30 cellular contexts compared by ENCODE assay signal in the genomic region with DNA sequence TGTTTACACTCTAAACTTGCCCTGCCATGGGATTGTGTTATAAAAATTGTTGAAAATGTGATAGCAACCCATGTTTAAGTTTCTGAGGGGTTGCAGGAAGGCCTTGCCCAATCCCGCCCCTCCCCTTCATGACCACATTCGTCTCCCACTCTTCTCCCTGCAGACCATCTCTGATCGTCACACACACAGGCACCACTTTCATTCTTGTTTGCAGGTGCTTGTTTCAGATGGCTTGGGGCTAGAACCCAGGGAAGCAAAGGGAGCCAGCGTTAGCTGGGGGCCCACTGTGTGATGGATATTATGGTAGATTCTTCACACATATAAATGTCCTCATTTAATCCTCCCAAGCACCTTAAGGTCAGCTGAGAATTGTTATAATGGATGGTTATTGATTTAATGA.
"Had no signal": no experiment of that assay in that cellular context is flagged by ENCODE, and none has a peak within 500 bp of the region (broad histone marks: within the 10 kb centered on the region; RNA-seq: fewer than 3 reads in every experiment).

No MANE protein-coding gene starts in this region.

- H3K4me1 ChIP-seq: ascending aorta, breast epithelium had no signal

- ATAC-seq: activated naive CD4-positive, alpha-beta T cell treated with anti-CD3 and anti-CD28 coated beads, Interleukin-2, amount 50 U/mL, for 72 hours; activated naive CD8-positive, alpha-beta T cell treated with anti-CD3 and anti-CD28 coated beads, Interleukin-2, amount 50 U/mL, for 24 hours; activated T-cell treated with anti-CD3 and anti-CD28 coated beads, Interleukin-2, amount 50 U/mL, for 4 hours; activated T-cell treated with anti-CD3 and anti-CD28 coated beads, Interleukin-2, amount 50 U/mL, for 72 hours; activated T-helper 17 cell treated with anti-CD3 and anti-CD28 coated beads, Interleukin-2, amount 50 U/mL, for 72 hours; body of pancreas had no signal

- H3K4me3 ChIP-seq: adrenal gland, ascending aorta, body of pancreas, breast epithelium, cardiac muscle cell had no signal

- DNase-seq: activated effector memory CD4-positive, alpha-beta T cell treated with anti-CD3 and anti-CD28 coated beads, Interleukin-2, amount 50 U/mL, for 16 hours; activated effector memory CD4-positive, alpha-beta T cell treated with Interleukin-2 at 50 U/mL for 16 hours; activated gamma-delta T cell; activated gamma-delta T cell treated with Interleukin-2 at 50 U/mL for 16 hours; activated naive CD4-positive, alpha-beta T cell; activated naive CD4-positive, alpha-beta T cell treated with anti-CD3 and anti-CD28 coated beads for 36 hours; activated naive CD4-positive, alpha-beta T cell treated with anti-CD3 and anti-CD28 coated beads, Interleukin-2, amount 10 ng/mL, durations not matched to agents 7 days and 5 days; activated naive CD4-positive, alpha-beta T cell treated with anti-CD3 and anti-CD28 coated beads, Interleukin-2, amount 50 U/mL, for 16 hours; activated naive CD4-positive, alpha-beta T cell treated with Interleukin-2 at 50 U/mL for 16 hours; activated naive CD8-positive, alpha-beta T cell treated with anti-CD3 and anti-CD28 coated beads for 36 hours; activated naive CD8-positive, alpha-beta T cell treated with anti-CD3 and anti-CD28 coated beads, Interleukin-2, amount 10 ng/mL, durations not matched to agents 7 days and 5 days; activated naive CD8-positive, alpha-beta T cell treated with anti-CD3 and anti-CD28 coated beads, Interleukin-2, amount 50 U/mL, for 24 hours; activated T-cell treated with anti-CD3 and anti-CD28 coated beads, Interleukin-2, amount 50 U/mL, for 24 hours; activated T-cell treated with anti-CD3 and anti-CD28 coated beads, Interleukin-2, amount 50 U/mL, for 4 hours; activated T-cell treated with anti-CD3 and anti-CD28 coated beads, Interleukin-2, amount 50 U/mL, for 48 hours; activated T-cell treated with anti-CD3 and anti-CD28 coated beads, Interleukin-2, amount 50 U/mL, for 72 hours; adrenal gland; amniotic stem cell; amygdala; anterior cingulate cortex; aorta; body of pancreas; brain microvascular endothelial cell; caudate nucleus; cerebellar nuclear complex had no signal

- H3K36me3 ChIP-seq: adrenal gland, ascending aorta, brain microvascular endothelial cell, breast epithelium, cardiac muscle cell had no signal

- H3K27me3 ChIP-seq: adrenal gland, ascending aorta, body of pancreas, brain microvascular endothelial cell, breast epithelium, cardiac muscle cell had no signal

- H3K27ac ChIP-seq: adrenal gland, ascending aorta, body of pancreas, brain microvascular endothelial cell, breast epithelium, cardiac muscle cell had no signal

- H3K9me3 ChIP-seq: adrenal gland, ascending aorta, body of pancreas, breast epithelium had no signal
